10 cellular contexts compared by ENCODE assay signal in genomic region chr6:127300411-127300810, GRCh38. TPM values are rescaled to one million over a fixed set of nuclear protein-coding genes. Genes with fewer than 3 reads are reported as not detected.
DNase-seq lines count a peak whose midpoint lies in the region; ATAC-seq, FAIRE-seq and TF ChIP-seq lines count a peak whose summit lies in the region.
"Had no signal": no experiment of that assay in that cellular context is flagged by ENCODE, and none has a peak within 500 bp of the region (broad histone marks: within the 10 kb centered on the region; RNA-seq: fewer than 3 reads in every experiment).

No MANE protein-coding gene starts in this region.

- H3K36me3 ChIP-seq in psoas muscle (ENCODE audit: insufficient read depth in 1 of 2, low read depth in 1 of 2) (peaks cover 0 to 11% of the 10 kb centered on the region in 2 donors), H7 (replicated peaks; ENCODE audit: control insufficient read depth, insufficient read depth, low read length) (no peaks in the 10 kb centered on the region)

- H3K27ac Mint-ChIP-seq in T-cell: no peak overlapping the region

- peaks cover 20 to 32% (median 29%) of the 10 kb centered on the region in 3 donors for H3K4me1 Mint-ChIP-seq in T-cell

- no peaks in the 10 kb centered on the region for H3K27me3 ChIP-seq in psoas muscle (ENCODE audit: insufficient read depth in 3 of 3, low read length in 2 of 3)
- H3K27me3 ChIP-seq in H7 (ENCODE audit: control insufficient read depth, insufficient read depth, low read length): no peaks in the 10 kb centered on the region

- H3K4me1 ChIP-seq in psoas muscle: peaks cover 14% of the 10 kb centered on the region

- POLR2A ChIA-PET in T-cell (lab: Charles Lee): no interaction called here

- no peaks in the 10 kb centered on the region for H3K27me3 Mint-ChIP-seq in T-cell

- H3K9me3 Mint-ChIP-seq in T-cell: no peaks in the 10 kb centered on the region

- CTCF ChIA-PET in T-cell (lab: Charles Lee): interaction anchor here (0.6 to 1.4 kb wide), 2 partner anchors 34 to 47 kb away, joined by 4 to 5 read pairs; no protein-coding TSS in a partner anchor

- ATAC-seq in psoas muscle (peak in 3 of 4 donors; percentile 28 to 33 (median 32)), T-cell (replicated peaks in 1 of 4) (no peak)

- intact Hi-C loops in psoas muscle (cut with DNase I): loop anchor here (2.0 to 10.0 kb wide), 4 partner anchors 28 to 242 kb away; no protein-coding TSS in a partner anchor

- peaks cover 2% of the 10 kb centered on the region for H3K36me3 Mint-ChIP-seq in T-cell

- TF ChIP-seq CTCF in psoas muscle (IDR thresholded peaks at IDR 0.05): no peak

- no peak for FAIRE-seq in RCC 7860 (lab: Jason Lieb, UNC)

- DNase-seq in GM04503 (ENCODE audit: low read depth) (peak; percentile 79), RCC 7860 (ENCODE audit: low spot score) (peak; percentile 16), fibroblast of peridontal ligament (ENCODE audit: extremely low read depth) (peak; percentile 93), psoas muscle (no peak), T-cell (no peak), HuH-7.5 (ENCODE audit: low spot score) (no peak), H7 (no peak)
- DNase-seq: NCI-H1048, Right ventricle myocardium superior had no signal

- no peak overlapping the region for H3K4me3 ChIP-seq in psoas muscle
- H3K4me3 ChIP-seq in H7 (ENCODE audit: insufficient read depth, low read depth, low read length): no peak overlapping the region

- H3K9me3 ChIP-seq in psoas muscle: no peaks in the 10 kb centered on the region

- H3K4me3 Mint-ChIP-seq in T-cell: no peak overlapping the region

- H3K27ac ChIP-seq in psoas muscle: no peak overlapping the region
- H3K27ac ChIP-seq: parathyroid adenoma had no signal

RNA-seq across cellular contexts. Expression of gene RNF146, which starts 33.7 kb away (rescaled TPM):
- total RNA-seq in psoas muscle (10 to 100 TPM; 64.3 to 80.9 (median 73.7) TPM), T-cell (10 to 100 TPM; 15.6 to 32.2 (median 31.3) TPM)
- polyA plus RNA-seq in psoas muscle: 10 to 100 TPM; 15.9 to 81.5 (median 49.7) TPM
- total RNA-seq in H7 (2014; rRNA removed; shearing (Covaris generic)): 27.5 and 36.2 TPM in 2 replicates

RNA-seq across cellular contexts. Expression of gene ECHDC1, which starts 43.0 kb away (rescaled TPM):
- total RNA-seq in psoas muscle: 10 to 100 TPM; 29.9 to 36.9 (median 33.5) TPM
- 10 to 100 TPM; 31.2 to 70.6 (median 48.4) TPM for polyA plus RNA-seq in psoas muscle
- total RNA-seq in T-cell: 10 to 100 TPM; 21.2 to 39.2 (median 34.1) TPM
- 48.8 and 55.5 TPM in 2 replicates for total RNA-seq in H7 (2014; rRNA removed; shearing (Covaris generic))

Comparison
In these comparisons a context has a peak if more than half of its experiments do, and no peak if none do; other contexts are left out.
1. DNase-seq: peak in GM04503 (single experiment), RCC 7860 (single experiment) and fibroblast of peridontal ligament (single experiment); none in psoas muscle (0 of 2), T-cell (0 of 34), HuH-7.5 (single experiment) and H7 (single experiment).
2. ATAC-seq: peak in psoas muscle (3 of 4); none in T-cell (0 of 4).